18 cellular contexts compared by ENCODE assay signal in the genomic region with DNA sequence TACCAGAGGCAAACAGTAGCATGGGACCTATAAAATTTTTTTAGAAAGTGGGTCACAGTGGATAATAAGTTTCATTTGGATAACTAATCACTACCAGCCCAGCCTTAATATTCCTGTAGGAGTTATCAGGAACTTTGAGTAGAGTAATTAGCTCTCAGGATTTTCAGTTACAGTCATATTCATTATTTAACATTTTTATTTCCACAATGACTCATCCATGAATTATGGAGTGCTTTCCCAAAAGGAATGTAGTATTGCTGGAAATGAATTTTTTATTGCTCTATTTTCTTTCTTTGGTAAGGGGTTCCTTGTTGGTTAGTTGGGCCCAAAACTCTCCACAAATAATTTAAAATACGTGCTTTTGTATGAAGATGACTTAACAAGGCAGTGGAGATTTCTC. TPM values are rescaled to one million over a fixed set of nuclear protein-coding genes. Genes with fewer than 3 reads are reported as not detected.
DNase-seq lines count a peak whose midpoint lies in the region; ATAC-seq and TF ChIP-seq lines count a peak whose summit lies in the region.
"Had no signal": no experiment of that assay in that cellular context is flagged by ENCODE, and none has a peak within 500 bp of the region (broad histone marks: within the 10 kb centered on the region; RNA-seq: fewer than 3 reads in every experiment).

No MANE protein-coding gene starts in this region.

- no peak for TF ChIP-seq CTCF in osteoblast (IDR thresholded peaks at IDR 0.05; ENCODE audit: extremely low read depth, low read depth, low read length)

- no peak for ATAC-seq in HG03280 (IDR thresholded peaks at IDR 0.05; ENCODE audit: unreplicated experiment)
- ATAC-seq: psoas muscle had no signal

- H3K79me2 ChIP-seq in osteoblast (ENCODE audit: insufficient read depth, low read length), result peaks cover 48% of the 10 kb centered on the region

- H2AFZ ChIP-seq in osteoblast (ENCODE audit: low read length), result no peak overlapping the region

- no peaks in the 10 kb centered on the region for H3K9me3 ChIP-seq in osteoblast (ENCODE audit: low read depth, low read length)
- H3K9me3 ChIP-seq: psoas muscle had no signal

- H3K36me3 ChIP-seq in osteoblast (ENCODE audit: insufficient read depth, low read length), result peaks cover 4% of the 10 kb centered on the region

- DNase-seq in COLO829 (ENCODE audit: low spot score), result peak; percentile 61
- peak; percentile 31 for DNase-seq in NCI-H226
- peak; percentile 58 for DNase-seq in dermis blood vessel endothelial cell
- DNase-seq in osteoblast (ENCODE audit: insufficient read length, low spot score, missing footprints), result peak; percentile 45
- no peak for DNase-seq in epidermal melanocyte (ENCODE audit: insufficient read length, low spot score)
- no peak for DNase-seq in superior temporal gyrus (ENCODE audit: extremely low spot score)
- DNase-seq in substantia nigra (lab: John Stamatoyannopoulos, UW), result no peak
- DNase-seq: activated CD8-positive, alpha-beta memory T cell treated with anti-CD3 and anti-CD28 coated beads for 24 hours; COR-L47; foreskin melanocyte; islet precursor cell; KG1; NCI-H187 treated with DMSO at 0.1 percent for 48 hours; NCI-H748 treated with DMSO at 0.1 percent for 48 hours; psoas muscle; SHP77 treated with DMSO at 0.1 percent for 48 hours; stimulated activated naive CD4-positive, alpha-beta T cell had no signal

- H3K4me2 ChIP-seq in osteoblast (ENCODE audit: insufficient read depth, low read length), result peak overlapping the region; percentile 17

- peak overlapping the region; percentile 38 for H3K27ac ChIP-seq in osteoblast (ENCODE audit: low read depth, low read length)
- H3K27ac ChIP-seq in substantia nigra (ENCODE audit: low read depth, low read length, poor library complexity, severe bottlenecking), result no peak overlapping the region
- H3K27ac ChIP-seq: psoas muscle had no signal

- H4K20me1 ChIP-seq in osteoblast (ENCODE audit: insufficient read depth, low read length), result no peaks in the 10 kb centered on the region

- no peak overlapping the region for H3K4me3 ChIP-seq in osteoblast (ENCODE audit: insufficient read depth, low read length)
- H3K4me3 ChIP-seq: psoas muscle had no signal

- no peaks in the 10 kb centered on the region for H3K27me3 ChIP-seq in osteoblast (ENCODE audit: insufficient read depth, low read length)

- H3K4me1 ChIP-seq in osteoblast (ENCODE audit: insufficient read depth, low read length), result peaks cover 19% of the 10 kb centered on the region

RNA-seq across cellular contexts. Expression of a gene that starts 53.7 kb away (rescaled TPM):
- total RNA-seq in dermis blood vessel endothelial cell, result 47.1 and 51.5 TPM in 2 replicates
- 36.2 and 40.7 TPM in 2 replicates for total RNA-seq in osteoblast

Comparison
In these comparisons a context has a peak if more than half of its experiments do, and no peak if none do; other contexts are left out.
1. DNase-seq: peak in COLO829 (single experiment), NCI-H226 (single experiment), dermis blood vessel endothelial cell (single experiment) and osteoblast (single experiment); none in epidermal melanocyte (single experiment), superior temporal gyrus (single experiment) and substantia nigra (0 of 49).